23 cellular contexts compared by ENCODE assay signal in genomic region chr10:125235093-125236069, GRCh38.
"Had no signal": no experiment of that assay in that cellular context is flagged by ENCODE, and none has a peak within 500 bp of the region (broad histone marks: within the 10 kb centered on the region; RNA-seq: fewer than 3 reads in every experiment).

No MANE protein-coding gene starts in this region.

- H3K4me3 Mint-ChIP-seq: activated CD4-positive, alpha-beta T cell treated with anti-CD3 and anti-CD28 coated beads, Interleukin-2, amount 10 ng/mL, durations not matched to agents 7 days and 5 days; activated naive CD4-positive, alpha-beta T cell treated with anti-CD3 and anti-CD28 coated beads for 36 hours; activated T-cell treated with anti-CD3 and anti-CD28 coated beads, Interleukin-2, amount 50 U/mL, for 4 hours; immature natural killer cell; naive thymus-derived CD8-positive, alpha-beta T cell; stimulated activated naive CD8-positive, alpha-beta T cell treated with anti-CD3 and anti-CD28 coated beads, Interleukin-15, amount 100 ng/mL, for 72 hours had no signal

- H3K27me3 Mint-ChIP-seq: activated CD4-positive, alpha-beta T cell treated with anti-CD3 and anti-CD28 coated beads, Interleukin-2, amount 10 ng/mL, durations not matched to agents 7 days and 5 days had no signal

- H3K4me1 Mint-ChIP-seq: activated CD4-positive, alpha-beta T cell treated with anti-CD3 and anti-CD28 coated beads, Interleukin-2, amount 10 ng/mL, durations not matched to agents 7 days and 5 days; immature natural killer cell; naive thymus-derived CD8-positive, alpha-beta T cell; stimulated activated naive CD8-positive, alpha-beta T cell treated with anti-CD3 and anti-CD28 coated beads, Interleukin-15, amount 100 ng/mL, for 72 hours had no signal

- H3K27ac Mint-ChIP-seq: activated CD4-positive, alpha-beta T cell treated with anti-CD3 and anti-CD28 coated beads, Interleukin-2, amount 10 ng/mL, durations not matched to agents 7 days and 5 days; activated naive CD4-positive, alpha-beta T cell treated with anti-CD3 and anti-CD28 coated beads for 36 hours; immature natural killer cell; naive thymus-derived CD8-positive, alpha-beta T cell; stimulated activated naive CD8-positive, alpha-beta T cell treated with anti-CD3 and anti-CD28 coated beads, Interleukin-15, amount 100 ng/mL, for 72 hours had no signal

- H3K4me3 ChIP-seq: esophagus squamous epithelium, heart right ventricle, mucosa of descending colon, ovary, psoas muscle, vagina had no signal

- ATAC-seq: activated CD4-positive, CD25-positive, alpha-beta regulatory T cell treated with anti-CD3 and anti-CD28 coated beads, Interleukin-2, amount 50 U/mL, for 24 hours; activated T-cell treated with anti-CD3 and anti-CD28 coated beads, Interleukin-2, amount 50 U/mL, for 4 hours; heart right ventricle; mucosa of descending colon; naive thymus-derived CD8-positive, alpha-beta T cell; psoas muscle; right cardiac atrium; stimulated activated naive CD8-positive, alpha-beta T cell treated with anti-CD3 and anti-CD28 coated beads, Interleukin-15, amount 100 ng/mL, for 72 hours had no signal

- DNase-seq: activated CD4-positive, alpha-beta T cell treated with anti-CD3 and anti-CD28 coated beads, Interleukin-2, amount 10 ng/mL, durations not matched to agents 7 days and 5 days; activated CD8-positive, alpha-beta memory T cell treated with anti-CD3 and anti-CD28 coated beads, Interleukin-2, amount 50 U/mL, for 4 hours; activated naive CD4-positive, alpha-beta T cell treated with anti-CD3 and anti-CD28 coated beads for 36 hours; activated T-cell treated with anti-CD3 and anti-CD28 coated beads, Interleukin-2, amount 50 U/mL, for 4 hours; anterior cingulate cortex; effector CD4-positive, alpha-beta T cell; esophagus squamous epithelium; heart right ventricle; immature natural killer cell; mesenchymal stem cell; mucosa of descending colon; naive thymus-derived CD8-positive, alpha-beta T cell; ovary; psoas muscle; right cardiac atrium; small intestine; stimulated activated CD4-positive, alpha-beta T cell treated with anti-CD3 and anti-CD28 coated beads, Interleukin-15, amount 100 ng/mL, for 24 hours; stimulated activated CD4-positive, alpha-beta T cell treated with anti-CD3 and anti-CD28 coated beads, Interleukin-4, amount 100 ng/mL, for 1 hour; stimulated activated naive CD8-positive, alpha-beta T cell treated with anti-CD3 and anti-CD28 coated beads, Interleukin-15, amount 100 ng/mL, for 72 hours; T1000; trophoblast cell had no signal
